Comparison of ENCODE assay signal across 17 cellular contexts in genomic region chr10:27959093-27959715, GRCh38. TPM values are rescaled to one million over a fixed set of nuclear protein-coding genes. Genes with fewer than 3 reads are reported as not detected.
DNase-seq lines count a peak whose midpoint lies in the region; ATAC-seq and TF ChIP-seq lines count a peak whose summit lies in the region.
"Had no signal": no experiment of that assay in that cellular context is flagged by ENCODE, and none has a peak within 500 bp of the region (broad histone marks: within the 10 kb centered on the region; RNA-seq: fewer than 3 reads in every experiment).

No MANE protein-coding gene starts in this region.

- ATAC-seq in T-helper 17 cell = no peak
- ATAC-seq in memory B cell (ENCODE audit: low read depth) = no peak
- ATAC-seq: left ventricle myocardium superior had no signal

- H2AK5ac ChIP-seq in H9 (ENCODE audit: insufficient read length, low read length) = no peak overlapping the region

- no peak overlapping the region for H3K4me3 ChIP-seq in left ventricle myocardium inferior

- H3K4ac ChIP-seq in H9 (ENCODE audit: low read depth, low read length) = no peak overlapping the region

- no peak overlapping the region for H3K14ac ChIP-seq in H9 (ENCODE audit: insufficient read depth, low read length)

- H4K5ac ChIP-seq in H9 (ENCODE audit: insufficient read length, low read depth, low read length) = no peak overlapping the region

- no peak overlapping the region for H4K8ac ChIP-seq in H9 (replicated peaks; ENCODE audit: insufficient read length, low read depth, low read length)

- no peak overlapping the region for H2AFZ ChIP-seq in H9 (ENCODE audit: low read length)

- H3K27ac ChIP-seq in left ventricle myocardium inferior (replicated peaks) (no peak overlapping the region), H9 (ENCODE audit: insufficient read length, low read depth, low read length) (no peak overlapping the region)
- H3K27ac ChIP-seq: thoracic aorta had no signal

- no peak overlapping the region for H3K18ac ChIP-seq in H9 (ENCODE audit: insufficient read length, low read depth, low read length)

- H3K27me3 ChIP-seq in left ventricle myocardium inferior (ENCODE audit: low read depth) = no peaks in the 10 kb centered on the region
- H3K27me3 ChIP-seq in H9 (ENCODE audit: insufficient read depth, low read length) = no peaks in the 10 kb centered on the region

- H4K20me1 ChIP-seq in H9 (ENCODE audit: control insufficient read depth, insufficient read depth, insufficient read length) = no peaks in the 10 kb centered on the region

- TF ChIP-seq CTCF in CD14-positive monocyte (IDR thresholded peaks at IDR 0.05) (no peak), HFFc6 (IDR thresholded peaks at IDR 0.05) (no peak), left ventricle myocardium inferior (IDR thresholded peaks at IDR 0.05; ENCODE audit: borderline replicate concordance) (no peak), H9 (conservative IDR thresholded peaks at IDR 0.05) (no peak)

- no peak overlapping the region for H2BK20ac ChIP-seq in H9 (ENCODE audit: low read depth, low read length, poor library complexity, severe bottlenecking)

- peaks cover 0 to 2% (median 0%) of the 10 kb centered on the region in 7 donors for H3K9me3 Mint-ChIP-seq in CD14-positive monocyte
- H3K9me3 Mint-ChIP-seq in HFFc6 = no peaks in the 10 kb centered on the region
- peaks cover 1% of the 10 kb centered on the region for H3K9me3 Mint-ChIP-seq in memory B cell
- no peaks in the 10 kb centered on the region for H3K9me3 Mint-ChIP-seq in H9
- H3K9me3 Mint-ChIP-seq: T-helper 1 cell treated with Interleukin-12 subunit alpha and Interleukin-12 subunit beta and Interleukin-4 antibody, amounts not matched to agents 30 μg/mL and 1 μg/mL, for 36 hours had no signal

- DNase-seq in CD14-positive monocyte (ENCODE audit: low spot score) (no peak), HFFc6 (no peak), T-helper 17 cell (no peak), memory B cell (ENCODE audit: low spot score in 2 of 2) (no peak), left ventricle myocardium inferior (no peak), H9 (no peak)
- no peak for DNase-seq in stimulated activated CD4-positive, alpha-beta T cell treated with anti-CD3 and anti-CD28 coated beads, Interleukin-4, amount 100 ng/mL, for 4 hours
- no peak for DNase-seq in stimulated activated naive CD4-positive, alpha-beta T cell (lab: John Stamatoyannopoulos, UW)
- DNase-seq: cerebellar nuclear complex; effector memory CD4-positive, alpha-beta T cell; left ventricle myocardium superior; NCI-H2081; NCI-H524; SHP77 treated with DMSO at 0.1 percent for 48 hours; stimulated activated CD4-positive, alpha-beta T cell treated with anti-CD3 and anti-CD28 coated beads, Interleukin-2, amount 100 ng/mL, for 48 hours had no signal

- no peaks in the 10 kb centered on the region for H3K79me2 ChIP-seq in H9 (ENCODE audit: insufficient read depth, low read length)

- H3K23ac ChIP-seq in H9 (ENCODE audit: insufficient read length, low read depth, low read length) = no peak overlapping the region

- H3K4me1 ChIP-seq in left ventricle myocardium inferior = no peaks in the 10 kb centered on the region
- no peaks in the 10 kb centered on the region for H3K4me1 ChIP-seq in H9 (ENCODE audit: insufficient read depth, low read length)

- H3K36me3 ChIP-seq in left ventricle myocardium inferior = no peaks in the 10 kb centered on the region
- H3K36me3 ChIP-seq: thoracic aorta had no signal

- no peaks in the 10 kb centered on the region for H3K9me3 ChIP-seq in T-helper 17 cell (ENCODE audit: control insufficient read depth, low read length, poor library complexity, severe bottlenecking)
- no peaks in the 10 kb centered on the region for H3K9me3 ChIP-seq in left ventricle myocardium inferior (replicated peaks)
- H3K9me3 ChIP-seq in H9 (ENCODE audit: control insufficient read depth, low read depth, low read length) = no peaks in the 10 kb centered on the region
- H3K9me3 ChIP-seq: thoracic aorta had no signal

- H3K79me1 ChIP-seq in H9 (ENCODE audit: insufficient read depth, low read depth, low read length, poor library complexity, severe bottlenecking) = no peaks in the 10 kb centered on the region

- no peaks in the 10 kb centered on the region for H3K23me2 ChIP-seq in H9 (ENCODE audit: insufficient read length, low read depth, low read length, poor library complexity, severe bottlenecking)

- no peaks in the 10 kb centered on the region for H3K27me3 Mint-ChIP-seq in CD14-positive monocyte (ENCODE audit: low read depth in 3 of 3)
- H3K27me3 Mint-ChIP-seq in HFFc6 (ENCODE audit: insufficient read depth) = no peaks in the 10 kb centered on the region
- no peaks in the 10 kb centered on the region for H3K27me3 Mint-ChIP-seq in T-helper 17 cell
- H3K27me3 Mint-ChIP-seq in memory B cell = peaks cover 1% of the 10 kb centered on the region
- no peaks in the 10 kb centered on the region for H3K27me3 Mint-ChIP-seq in H9 (ENCODE audit: low read depth)

- no peak overlapping the region for H4K91ac ChIP-seq in H9 (ENCODE audit: insufficient read length, low read depth, low read length)

- H3K4me2 ChIP-seq in H9 (ENCODE audit: insufficient read depth, insufficient read length, low read length) = no peak overlapping the region

- H3K56ac ChIP-seq in H9 (ENCODE audit: insufficient read length, low read depth, low read length) = no peak overlapping the region

- H3K4me3 Mint-ChIP-seq in CD14-positive monocyte = peak overlapping the region in 1 of 2 donors; percentile 70
- peak overlapping the region; percentile 45 for H3K4me3 Mint-ChIP-seq in HFFc6
- H3K4me3 Mint-ChIP-seq in T-helper 17 cell = peak overlapping the region; percentile 74
- no peak overlapping the region for H3K4me3 Mint-ChIP-seq in memory B cell
- H3K4me3 Mint-ChIP-seq in H9 = no peak overlapping the region
- H3K4me3 Mint-ChIP-seq: T-helper 1 cell treated with Interleukin-12 subunit alpha and Interleukin-12 subunit beta and Interleukin-4 antibody, amounts not matched to agents 30 μg/mL and 1 μg/mL, for 36 hours had no signal

- H2BK15ac ChIP-seq in H9 (ENCODE audit: low read depth, low read length) = no peak overlapping the region

- intact Hi-C loops in CD14-positive monocyte (cut with micrococcal nuclease) (no loop called here), left ventricle myocardium inferior (cut with micrococcal nuclease) (no loop called here)

- no peak overlapping the region for H2BK5ac ChIP-seq in H9 (ENCODE audit: insufficient read length, low read length)

- no peak overlapping the region for H2BK12ac ChIP-seq in H9 (ENCODE audit: insufficient read length, low read depth, low read length)

- H3T11ph ChIP-seq in H9 (ENCODE audit: low read length) = no peak overlapping the region

- H3K4me1 Mint-ChIP-seq in CD14-positive monocyte (peaks cover 10% of the 10 kb centered on the region), HFFc6 (ENCODE audit: low read depth) (peaks cover 18% of the 10 kb centered on the region; the same call in 1 of the 2 replicates), T-helper 17 cell (peaks cover 10% of the 10 kb centered on the region), memory B cell (peaks cover 13% of the 10 kb centered on the region), H9 (no peaks in the 10 kb centered on the region)

- H3K36me3 Mint-ChIP-seq in CD14-positive monocyte (no peaks in the 10 kb centered on the region), HFFc6 (ENCODE audit: low read depth) (peaks cover 22% of the 10 kb centered on the region), T-helper 17 cell (ENCODE audit: low read depth) (no peaks in the 10 kb centered on the region), memory B cell (no peaks in the 10 kb centered on the region), H9 (ENCODE audit: insufficient read depth in 1 of 3, low read depth in 3 of 3) (no peaks in the 10 kb centered on the region)

- no peak overlapping the region for H2BK120ac ChIP-seq in H9 (ENCODE audit: low read depth, low read length, poor library complexity, severe bottlenecking)

- no peak overlapping the region for H3K9ac ChIP-seq in H9 (ENCODE audit: extremely low read depth, insufficient read length, low read length)

- H3K27ac Mint-ChIP-seq in CD14-positive monocyte = peak overlapping the region in 5 of 7 donors; percentile 8 to 77 (median 21)
- no peak overlapping the region for H3K27ac Mint-ChIP-seq in HFFc6
- H3K27ac Mint-ChIP-seq in T-helper 17 cell = no peak overlapping the region
- peak overlapping the region; percentile 45 for H3K27ac Mint-ChIP-seq in memory B cell
- H3K27ac Mint-ChIP-seq in H9 = peak overlapping the region in 1 of 3 experiments; percentile 75; a peak in 1 of 7 replicates
- H3K27ac Mint-ChIP-seq: T-helper 1 cell treated with Interleukin-12 subunit alpha and Interleukin-12 subunit beta and Interleukin-4 antibody, amounts not matched to agents 30 μg/mL and 1 μg/mL, for 36 hours had no signal

- WGBS in H9 (ENCODE audit: extremely low coverage, insufficient read length, low lambda C conversion rate) = no CpG with 5 or more reads among the region's 6 CpGs

RNA-seq across cellular contexts. Expression of gene ODAD2, which starts 39.7 kb away (rescaled TPM):
- not detected for polyA plus RNA-seq in CD14-positive monocyte
- total RNA-seq in HFFc6 (2021; fragmentation: NEBNext Ultra II Directional; extraction: Animal tissue kit (Norgen Biotek cat#: 25700)) = 10 to 100 TPM; 10.3 to 17.5 (median 12.4) TPM
- total RNA-seq in T-helper 17 cell (under 1 TPM in 1 of 2 donors, not detected in 1; 0.78 TPM), left ventricle myocardium inferior (0.58 TPM), H9 (2021) (2.8 and 4.5 TPM in 2 replicates)

Comparison
In these comparisons a context has a peak if more than half of its experiments do, and no peak if none do; other contexts are left out.
1. H3K27ac Mint-ChIP-seq: peak in CD14-positive monocyte (5 of 7) and memory B cell (single experiment); none in HFFc6 (single experiment) and T-helper 17 cell (single experiment).
2. H3K4me3 Mint-ChIP-seq: peak in HFFc6 (single experiment) and T-helper 17 cell (single experiment); none in memory B cell (single experiment) and H9 (0 of 2).